In genomic region chr6:22399693-22400092, GRCh38 we compare ENCODE assay signal across 17 cellular contexts.
A peak's percentile ranks its signal among the peaks of the same experiment; 100 is the strongest.
DNase-seq lines count a peak whose midpoint lies in the region; ATAC-seq and TF ChIP-seq lines count a peak whose summit lies in the region.
"Had no signal": no experiment of that assay in that cellular context is flagged by ENCODE, and none has a peak within 500 bp of the region (broad histone marks: within the 10 kb centered on the region; RNA-seq: fewer than 3 reads in every experiment).

No MANE protein-coding gene starts in this region.

- no peak overlapping the region for H3K4me3 ChIP-seq in mammary epithelial cell (replicated peaks in 1 of 3; ENCODE audit: insufficient read depth in 1 of 3, low read depth in 2 of 3, low read length in 3 of 3)
- H3K4me3 ChIP-seq: A549, right atrium auricular region, stomach had no signal

- H3K4me3 Mint-ChIP-seq in activated CD4-positive, alpha-beta T cell treated with anti-CD3 and anti-CD28 coated beads, Interleukin-2, amount 10 ng/mL, durations not matched to agents 7 days and 5 days, result no peak overlapping the region
- H3K4me3 Mint-ChIP-seq: activated CD4-positive, alpha-beta memory T cell treated with anti-CD3 and anti-CD28 coated beads, Interleukin-2, amount 10 ng/mL, durations not matched to agents 7 days and 5 days; activated naive CD8-positive, alpha-beta T cell treated with anti-CD3 and anti-CD28 coated beads, Interleukin-2, amount 50 U/mL, for 24 hours; CD4-positive, alpha-beta T cell; endodermal cell; memory B cell had no signal

- H3K9me3 Mint-ChIP-seq in activated CD4-positive, alpha-beta T cell treated with anti-CD3 and anti-CD28 coated beads, Interleukin-2, amount 10 ng/mL, durations not matched to agents 7 days and 5 days, result no peaks in the 10 kb centered on the region
- H3K9me3 Mint-ChIP-seq: activated CD4-positive, alpha-beta memory T cell treated with anti-CD3 and anti-CD28 coated beads, Interleukin-2, amount 10 ng/mL, durations not matched to agents 7 days and 5 days; activated naive CD8-positive, alpha-beta T cell treated with anti-CD3 and anti-CD28 coated beads, Interleukin-2, amount 50 U/mL, for 24 hours had no signal

- CTCF ChIA-PET in mammary epithelial cell (lab: Charles Lee; ENCODE audit: low non-redundant PET), result no interaction called here
- CTCF ChIA-PET in activated CD4-positive, alpha-beta T cell treated with anti-CD3 and anti-CD28 coated beads, Interleukin-2, amount 10 ng/mL, durations not matched to agents 7 days and 5 days (lab: Charles Lee), result interaction anchor here (0.6 kb wide), 1 partner anchor 894 kb away, joined by 3 read pairs; no protein-coding TSS in a partner anchor

- dilution Hi-C loops in mammary epithelial cell (cut with HindIII; ENCODE audit: low sequenced_read_pairs), result no loop called here

- H3K4me1 ChIP-seq in mammary epithelial cell (ENCODE audit: insufficient read depth, low read length), result no peaks in the 10 kb centered on the region
- H3K4me1 ChIP-seq: A549, right atrium auricular region, stomach had no signal

- intact Hi-C loops in mammary epithelial cell (cut with micrococcal nuclease) (no loop called here), posterior vena cava (cut with DNase I) (no loop called here)

- H3K9me3 ChIP-seq in mammary epithelial cell (replicated peaks; ENCODE audit: insufficient read depth, low read length), result no peaks in the 10 kb centered on the region
- H3K9me3 ChIP-seq: A549, right atrium auricular region, stomach had no signal

- no peak overlapping the region for H3K4me2 ChIP-seq in mammary epithelial cell (ENCODE audit: insufficient read depth, low read depth, low read length)
- H3K4me2 ChIP-seq: A549 had no signal

- no peak overlapping the region for H3K27ac Mint-ChIP-seq in activated CD4-positive, alpha-beta T cell treated with anti-CD3 and anti-CD28 coated beads, Interleukin-2, amount 10 ng/mL, durations not matched to agents 7 days and 5 days
- H3K27ac Mint-ChIP-seq: activated CD4-positive, alpha-beta memory T cell treated with anti-CD3 and anti-CD28 coated beads, Interleukin-2, amount 10 ng/mL, durations not matched to agents 7 days and 5 days; activated naive CD8-positive, alpha-beta T cell treated with anti-CD3 and anti-CD28 coated beads, Interleukin-2, amount 50 U/mL, for 24 hours; CD4-positive, alpha-beta T cell; endodermal cell; memory B cell had no signal

- H3K27me3 ChIP-seq in mammary epithelial cell (ENCODE audit: insufficient read depth, low read length), result no peaks in the 10 kb centered on the region
- H3K27me3 ChIP-seq: right atrium auricular region, stomach had no signal

- H3K79me2 ChIP-seq in mammary epithelial cell (ENCODE audit: insufficient read depth, low read length), result no peaks in the 10 kb centered on the region

- no peak for ATAC-seq in GM21526 (IDR thresholded peaks at IDR 0.05; ENCODE audit: low FRiP score, unreplicated experiment)
- ATAC-seq: A549; activated naive CD8-positive, alpha-beta T cell treated with anti-CD3 and anti-CD28 coated beads, Interleukin-2, amount 50 U/mL, for 24 hours had no signal

- no peak overlapping the region for H3K9ac ChIP-seq in mammary epithelial cell (ENCODE audit: insufficient read depth, low read length)

- H4K20me1 ChIP-seq in mammary epithelial cell (ENCODE audit: insufficient read depth, low read length), result no peaks in the 10 kb centered on the region

- no TSS peak for BruUV-seq in mammary epithelial cell (replicated peaks; lab: Mats Ljungman, UMichigan)

- no peaks in the 10 kb centered on the region for H3K27me3 Mint-ChIP-seq in activated CD4-positive, alpha-beta T cell treated with anti-CD3 and anti-CD28 coated beads, Interleukin-2, amount 10 ng/mL, durations not matched to agents 7 days and 5 days
- H3K27me3 Mint-ChIP-seq: activated CD4-positive, alpha-beta memory T cell treated with anti-CD3 and anti-CD28 coated beads, Interleukin-2, amount 10 ng/mL, durations not matched to agents 7 days and 5 days; activated naive CD8-positive, alpha-beta T cell treated with anti-CD3 and anti-CD28 coated beads, Interleukin-2, amount 50 U/mL, for 24 hours; CD4-positive, alpha-beta T cell; memory B cell had no signal

- H2AFZ ChIP-seq in mammary epithelial cell (ENCODE audit: low read depth, low read length), result no peak overlapping the region

- in situ Hi-C loops in mammary epithelial cell (cut with MboI; ENCODE audit: low sequenced_read_pairs in 2 of 2), result no loop called here

- no peak overlapping the region for H3K27ac ChIP-seq in mammary epithelial cell (ENCODE audit: insufficient read depth, low read depth, low read length)
- H3K27ac ChIP-seq: A549, right atrium auricular region, stomach had no signal

- H3K36me3 Mint-ChIP-seq in activated CD4-positive, alpha-beta T cell treated with anti-CD3 and anti-CD28 coated beads, Interleukin-2, amount 10 ng/mL, durations not matched to agents 7 days and 5 days (ENCODE audit: low read depth), result no peaks in the 10 kb centered on the region
- H3K36me3 Mint-ChIP-seq: memory B cell had no signal

- DNase-seq in AG20443 (ENCODE audit: low spot score) (peak; percentile 62), LHCN-M2 (ENCODE audit: low read depth) (peak; percentile 43), mammary epithelial cell (peak; percentile 13), iris pigment epithelial cell (ENCODE audit: low read depth) (peak; percentile 38), posterior vena cava (ENCODE audit: low spot score) (no peak)
- no peak for DNase-seq in activated CD8-positive, alpha-beta memory T cell treated with anti-CD3 and anti-CD28 coated beads, Interleukin-2, amount 50 U/mL, for 4 hours
- no peak for DNase-seq in activated CD4-positive, alpha-beta T cell treated with anti-CD3 and anti-CD28 coated beads, Interleukin-2, amount 10 ng/mL, durations not matched to agents 7 days and 5 days
- DNase-seq: activated CD4-positive, alpha-beta memory T cell treated with anti-CD3 and anti-CD28 coated beads, Interleukin-2, amount 10 ng/mL, durations not matched to agents 7 days and 5 days; activated naive CD8-positive, alpha-beta T cell treated with anti-CD3 and anti-CD28 coated beads, Interleukin-2, amount 50 U/mL, for 24 hours; CD4-positive, alpha-beta T cell; endodermal cell; NCI-H187; stomach had no signal

- TF ChIP-seq CTCF in mammary epithelial cell (conservative IDR thresholded peaks at IDR 0.05 in 1 of 2, IDR thresholded peaks at IDR 0.05 in 1 of 2; ENCODE audit: extremely low read depth in 1 of 2, insufficient read depth in 1 of 2, low read depth in 1 of 2, low read length in 2 of 2), result no peak

- WGBS in mammary epithelial cell (ENCODE audit: low coverage, missing lambda C conversion rate), result 93% methylated on average over 4 of the region's 4 CpGs

- no peaks in the 10 kb centered on the region for H3K4me1 Mint-ChIP-seq in activated CD4-positive, alpha-beta T cell treated with anti-CD3 and anti-CD28 coated beads, Interleukin-2, amount 10 ng/mL, durations not matched to agents 7 days and 5 days
- H3K4me1 Mint-ChIP-seq: activated CD4-positive, alpha-beta memory T cell treated with anti-CD3 and anti-CD28 coated beads, Interleukin-2, amount 10 ng/mL, durations not matched to agents 7 days and 5 days; activated naive CD8-positive, alpha-beta T cell treated with anti-CD3 and anti-CD28 coated beads, Interleukin-2, amount 50 U/mL, for 24 hours; memory B cell had no signal

- POLR2A ChIA-PET in activated CD4-positive, alpha-beta T cell treated with anti-CD3 and anti-CD28 coated beads, Interleukin-2, amount 10 ng/mL, durations not matched to agents 7 days and 5 days (lab: Charles Lee), result no interaction called here

- H3K36me3 ChIP-seq in mammary epithelial cell (ENCODE audit: insufficient read depth, low read length), result no peaks in the 10 kb centered on the region
- H3K36me3 ChIP-seq: right atrium auricular region, stomach had no signal

Comparison
In these comparisons a context has a peak if more than half of its experiments do, and no peak if none do; other contexts are left out.
1. DNase-seq: peak in AG20443 (single experiment), LHCN-M2 (single experiment), mammary epithelial cell (single experiment) and iris pigment epithelial cell (single experiment); none in posterior vena cava (single experiment), activated CD8-positive, alpha-beta memory T cell treated with anti-CD3 and anti-CD28 coated beads, Interleukin-2, amount 50 U/mL, for 4 hours (single experiment) and activated CD4-positive, alpha-beta T cell treated with anti-CD3 and anti-CD28 coated beads, Interleukin-2, amount 10 ng/mL, durations not matched to agents 7 days and 5 days (single experiment).